Comparison of ENCODE assay signal across 2 cellular contexts in the genomic region with DNA sequence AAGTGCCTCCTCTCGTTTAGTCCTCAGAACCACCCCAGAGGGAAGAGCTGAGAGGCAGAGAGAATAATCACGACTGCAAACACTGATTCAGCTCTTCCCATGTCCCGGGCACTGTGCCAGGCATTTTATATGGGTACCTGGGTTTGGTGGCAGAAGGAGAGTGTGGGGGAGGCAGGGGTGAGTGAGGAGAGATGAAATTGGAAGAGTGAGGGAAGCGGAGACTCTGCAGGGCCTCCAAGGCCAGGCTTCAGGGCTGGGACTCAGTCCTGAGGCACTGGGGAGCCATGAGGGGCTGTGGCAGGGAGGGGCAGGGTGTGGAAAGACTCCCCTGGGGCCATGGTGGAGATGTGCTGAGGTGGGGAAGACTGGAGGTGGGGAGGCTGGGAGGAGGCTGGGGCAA.
TF ChIP-seq lines count a peak whose summit lies in the region.

No MANE protein-coding gene starts in this region.

TF ChIP-seq in SK-N-SH, 30 proteins besides CTCF, POLR2A, EP300 and RAD21 (continued from another document):
- TF ChIP-seq, protein P1, sequence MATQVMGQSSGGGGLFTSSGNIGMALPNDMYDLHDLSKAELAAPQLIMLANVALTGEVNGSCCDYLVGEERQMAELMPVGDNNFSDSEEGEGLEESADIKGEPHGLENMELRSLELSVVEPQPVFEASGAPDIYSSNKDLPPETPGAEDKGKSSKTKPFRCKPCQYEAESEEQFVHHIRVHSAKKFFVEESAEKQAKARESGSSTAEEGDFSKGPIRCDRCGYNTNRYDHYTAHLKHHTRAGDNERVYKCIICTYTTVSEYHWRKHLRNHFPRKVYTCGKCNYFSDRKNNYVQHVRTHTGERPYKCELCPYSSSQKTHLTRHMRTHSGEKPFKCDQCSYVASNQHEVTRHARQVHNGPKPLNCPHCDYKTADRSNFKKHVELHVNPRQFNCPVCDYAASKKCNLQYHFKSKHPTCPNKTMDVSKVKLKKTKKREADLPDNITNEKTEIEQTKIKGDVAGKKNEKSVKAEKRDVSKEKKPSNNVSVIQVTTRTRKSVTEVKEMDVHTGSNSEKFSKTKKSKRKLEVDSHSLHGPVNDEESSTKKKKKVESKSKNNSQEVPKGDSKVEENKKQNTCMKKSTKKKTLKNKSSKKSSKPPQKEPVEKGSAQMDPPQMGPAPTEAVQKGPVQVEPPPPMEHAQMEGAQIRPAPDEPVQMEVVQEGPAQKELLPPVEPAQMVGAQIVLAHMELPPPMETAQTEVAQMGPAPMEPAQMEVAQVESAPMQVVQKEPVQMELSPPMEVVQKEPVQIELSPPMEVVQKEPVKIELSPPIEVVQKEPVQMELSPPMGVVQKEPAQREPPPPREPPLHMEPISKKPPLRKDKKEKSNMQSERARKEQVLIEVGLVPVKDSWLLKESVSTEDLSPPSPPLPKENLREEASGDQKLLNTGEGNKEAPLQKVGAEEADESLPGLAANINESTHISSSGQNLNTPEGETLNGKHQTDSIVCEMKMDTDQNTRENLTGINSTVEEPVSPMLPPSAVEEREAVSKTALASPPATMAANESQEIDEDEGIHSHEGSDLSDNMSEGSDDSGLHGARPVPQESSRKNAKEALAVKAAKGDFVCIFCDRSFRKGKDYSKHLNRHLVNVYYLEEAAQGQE (IDR thresholded peaks at IDR 0.05; ENCODE audit: low read depth, low read length): no peak
TF ChIP-seq in SK-N-SH: peak in this region for 0.

TF ChIP-seq in SK-N-SH treated with all-trans-retinoic acid at 6 μM for 48 hours, 23 proteins besides CTCF, POLR2A, EP300 and RAD21 (continued from another document):
- TF ChIP-seq, protein P2, sequence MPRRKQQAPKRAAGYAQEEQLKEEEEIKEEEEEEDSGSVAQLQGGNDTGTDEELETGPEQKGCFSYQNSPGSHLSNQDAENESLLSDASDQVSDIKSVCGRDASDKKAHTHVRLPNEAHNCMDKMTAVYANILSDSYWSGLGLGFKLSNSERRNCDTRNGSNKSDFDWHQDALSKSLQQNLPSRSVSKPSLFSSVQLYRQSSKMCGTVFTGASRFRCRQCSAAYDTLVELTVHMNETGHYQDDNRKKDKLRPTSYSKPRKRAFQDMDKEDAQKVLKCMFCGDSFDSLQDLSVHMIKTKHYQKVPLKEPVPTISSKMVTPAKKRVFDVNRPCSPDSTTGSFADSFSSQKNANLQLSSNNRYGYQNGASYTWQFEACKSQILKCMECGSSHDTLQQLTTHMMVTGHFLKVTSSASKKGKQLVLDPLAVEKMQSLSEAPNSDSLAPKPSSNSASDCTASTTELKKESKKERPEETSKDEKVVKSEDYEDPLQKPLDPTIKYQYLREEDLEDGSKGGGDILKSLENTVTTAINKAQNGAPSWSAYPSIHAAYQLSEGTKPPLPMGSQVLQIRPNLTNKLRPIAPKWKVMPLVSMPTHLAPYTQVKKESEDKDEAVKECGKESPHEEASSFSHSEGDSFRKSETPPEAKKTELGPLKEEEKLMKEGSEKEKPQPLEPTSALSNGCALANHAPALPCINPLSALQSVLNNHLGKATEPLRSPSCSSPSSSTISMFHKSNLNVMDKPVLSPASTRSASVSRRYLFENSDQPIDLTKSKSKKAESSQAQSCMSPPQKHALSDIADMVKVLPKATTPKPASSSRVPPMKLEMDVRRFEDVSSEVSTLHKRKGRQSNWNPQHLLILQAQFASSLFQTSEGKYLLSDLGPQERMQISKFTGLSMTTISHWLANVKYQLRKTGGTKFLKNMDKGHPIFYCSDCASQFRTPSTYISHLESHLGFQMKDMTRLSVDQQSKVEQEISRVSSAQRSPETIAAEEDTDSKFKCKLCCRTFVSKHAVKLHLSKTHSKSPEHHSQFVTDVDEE (CRISPR knock-in tag; IDR thresholded peaks at IDR 0.05): no peak
